In the genomic region with DNA sequence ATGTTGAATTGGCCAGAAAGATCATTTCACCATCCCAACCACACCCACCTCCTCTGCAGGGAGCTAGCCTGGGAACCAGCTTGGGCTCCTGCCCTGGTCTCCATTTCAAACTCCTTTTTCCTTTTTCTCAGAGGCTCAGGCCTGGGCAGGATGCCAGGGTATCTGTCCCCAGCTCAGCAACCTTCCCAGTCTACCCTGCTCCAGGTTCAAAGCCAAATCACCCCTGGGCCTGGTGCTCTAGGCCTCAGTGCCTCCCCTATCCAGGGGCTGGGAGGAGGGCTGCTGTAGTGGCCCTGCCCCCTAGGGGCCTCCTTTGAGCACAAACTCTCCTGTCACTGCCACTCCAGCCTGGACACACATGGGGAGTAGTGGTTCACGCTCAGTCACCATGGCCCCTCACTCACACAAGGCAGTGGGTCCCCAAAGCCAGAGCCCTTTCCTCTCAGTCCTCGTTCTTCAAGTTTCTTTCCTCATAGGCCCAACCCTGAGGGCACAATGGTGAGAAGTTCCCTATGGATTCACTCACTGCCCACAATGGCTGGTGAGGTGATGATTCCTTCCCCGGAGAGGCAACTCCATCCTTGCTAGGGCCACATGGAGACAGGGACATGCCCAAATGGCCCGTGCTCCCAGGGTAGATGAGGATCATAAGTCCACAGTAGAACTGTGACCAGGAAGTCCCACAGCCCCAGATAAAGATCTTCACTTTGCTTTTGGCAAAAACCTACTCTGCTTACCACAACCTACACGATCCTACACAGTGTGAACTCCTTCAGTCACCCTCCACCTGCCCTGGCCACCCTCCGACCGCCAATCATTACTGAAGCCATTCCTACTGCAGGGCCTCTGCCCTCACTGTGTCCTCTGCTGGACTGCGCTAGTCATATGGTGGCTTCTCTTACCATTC, we compare ENCODE assay signal across 8 cellular contexts. TPM values are rescaled to one million over a fixed set of nuclear protein-coding genes. Genes with fewer than 3 reads are reported as not detected.
DNase-seq lines count a peak whose midpoint lies in the region; ATAC-seq and TF ChIP-seq lines count a peak whose summit lies in the region.

No MANE protein-coding gene starts in this region.

- H3K4me1 Mint-ChIP-seq in nephron progenitor cell: peaks cover 29% of the 10 kb centered on the region

- no peak overlapping the region for H3K4me3 Mint-ChIP-seq in nephron progenitor cell

- H3K36me3 Mint-ChIP-seq in nephron progenitor cell (ENCODE audit: low read depth): no peaks in the 10 kb centered on the region

- no peak for ATAC-seq in sciatic nerve

- H3K27ac ChIP-seq in cingulate gyrus (ENCODE audit: low read depth, low read length): peak overlapping the region; percentile 31

- no peaks in the 10 kb centered on the region for H3K9me3 Mint-ChIP-seq in nephron progenitor cell

- H3K27me3 Mint-ChIP-seq in nephron progenitor cell (ENCODE audit: low read depth, poor library complexity): peaks cover 37% of the 10 kb centered on the region

- no peak overlapping the region for H3K27ac Mint-ChIP-seq in nephron progenitor cell

- DNase-seq in DMS 273 (lab: John Stamatoyannopoulos, UW; ENCODE audit: unreplicated experiment) (peak; percentile 54), M059J (ENCODE audit: low read depth) (peak; percentile 73), nephron progenitor cell (no peak), DMS114 treated with DMSO at 0.1 percent for 48 hours (lab: John Stamatoyannopoulos, UW; ENCODE audit: unreplicated experiment) (no peak), sciatic nerve (ENCODE audit: low spot score) (no peak), cortex of kidney (lab: John Stamatoyannopoulos, UW) (no peak)
- DNase-seq in stimulated activated CD4-positive, alpha-beta T cell treated with anti-CD3 and anti-CD28 coated beads, Interleukin-15, amount 100 ng/mL, for 24 hours: no peak

- peak; percentile 8 for TF ChIP-seq CTCF in nephron progenitor cell (IDR thresholded peaks at IDR 0.05)

- intact Hi-C loops in sciatic nerve (cut with DNase I): no loop called here

RNA-seq across cellular contexts. Expression of a gene that starts 1.6 kb away (rescaled TPM):
- 12.2 and 12.6 TPM in 2 replicates for total RNA-seq in M059J (2014; rRNA removed; shearing (Covaris generic))
- total RNA-seq in sciatic nerve: 19.6 TPM

RNA-seq across cellular contexts. Expression of a gene that starts 12.1 kb away (rescaled TPM):
- total RNA-seq in M059J (2014; rRNA removed; shearing (Covaris generic)): 1.6 TPM in 1 of 2 replicates, not detected in the other
- 2.0 TPM for total RNA-seq in sciatic nerve

RNA-seq across cellular contexts. Expression of a gene that starts 19.1 kb away (rescaled TPM):
- total RNA-seq in M059J (2014; rRNA removed; shearing (Covaris generic)): 15.9 and 29.4 TPM in 2 replicates
- 108 TPM for total RNA-seq in sciatic nerve

RNA-seq across cellular contexts. Expression of a gene that starts 19.2 kb away (rescaled TPM):
- total RNA-seq in M059J (2014; rRNA removed; shearing (Covaris generic)): 53.8 and 77.2 TPM in 2 replicates
- total RNA-seq in sciatic nerve: 24.6 TPM

RNA-seq across cellular contexts. Expression of a gene that starts 41.0 kb away (rescaled TPM):
- 58.5 and 86.3 TPM in 2 replicates for total RNA-seq in M059J (2014; rRNA removed; shearing (Covaris generic))
- 61.0 TPM for total RNA-seq in sciatic nerve

Comparison
In these comparisons a context has a peak if more than half of its experiments do, and no peak if none do; other contexts are left out.
1. DNase-seq: peak in DMS 273 (single experiment) and M059J (single experiment); none in nephron progenitor cell (single experiment), DMS114 treated with DMSO at 0.1 percent for 48 hours (single experiment), stimulated activated CD4-positive, alpha-beta T cell treated with anti-CD3 and anti-CD28 coated beads, Interleukin-15, amount 100 ng/mL, for 24 hours (single experiment), sciatic nerve (single experiment) and cortex of kidney (single experiment).